ENCODE assay signal across 17 cellular contexts in the genomic region with DNA sequence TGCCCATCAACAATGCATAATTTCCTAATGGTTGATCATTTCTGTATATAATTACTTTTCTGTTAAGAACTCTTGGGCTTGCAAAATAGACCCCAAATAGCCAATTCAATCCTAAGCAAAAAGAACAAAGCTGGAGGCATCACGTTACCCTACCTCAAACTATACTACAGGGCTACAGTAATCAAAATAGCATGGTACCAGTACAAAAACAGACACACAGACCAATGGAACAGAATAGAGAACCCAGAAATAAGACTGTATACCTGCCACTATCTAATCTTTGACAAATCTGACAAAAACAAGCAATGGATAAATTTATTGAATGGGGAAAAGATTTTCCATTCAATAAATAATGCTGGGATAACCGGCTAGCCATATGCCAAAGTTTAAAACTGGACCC.
DNase-seq lines count a peak whose midpoint lies in the region; ATAC-seq and TF ChIP-seq lines count a peak whose summit lies in the region.
"Had no signal": no experiment of that assay in that cellular context is flagged by ENCODE, and none has a peak within 500 bp of the region (broad histone marks: within the 10 kb centered on the region; RNA-seq: fewer than 3 reads in every experiment).

No MANE protein-coding gene starts in this region.

- peaks cover 3% of the 10 kb centered on the region for H3K36me3 Mint-ChIP-seq in effector memory CD8-positive, alpha-beta T cell (ENCODE audit: insufficient read depth)
- H3K36me3 Mint-ChIP-seq in nephron progenitor cell (ENCODE audit: low read depth): peaks cover 46% of the 10 kb centered on the region
- H3K36me3 Mint-ChIP-seq: CD14-positive monocyte, naive B cell had no signal

- TF ChIP-seq POLR2A in transverse colon (IDR thresholded peaks at IDR 0.05): no peak

- TF ChIP-seq CTCF in nephron progenitor cell (IDR thresholded peaks at IDR 0.05): no peak
- no peak for TF ChIP-seq CTCF in transverse colon (IDR thresholded peaks at IDR 0.05)

- no peaks in the 10 kb centered on the region for H3K36me3 ChIP-seq in H7 (replicated peaks; ENCODE audit: control insufficient read depth, insufficient read depth, low read length)
- H3K36me3 ChIP-seq in NT2/D1 (ENCODE audit: insufficient read depth, insufficient read length, low read length): peaks cover 6% of the 10 kb centered on the region
- H3K36me3 ChIP-seq in transverse colon: no peaks in the 10 kb centered on the region
- H3K36me3 ChIP-seq: upper lobe of left lung had no signal

- intact Hi-C loops in transverse colon (cut with DNase I; ENCODE audit: low total_unique reads): no loop called here

- no peaks in the 10 kb centered on the region for H3K4me1 ChIP-seq in NT2/D1 (ENCODE audit: insufficient read depth, insufficient read length)
- no peaks in the 10 kb centered on the region for H3K4me1 ChIP-seq in transverse colon
- H3K4me1 ChIP-seq: upper lobe of left lung had no signal

- 83 to 92% methylated on average over 2 of the region's 2 CpGs for WGBS in transverse colon (ENCODE audit: low coverage in 1 of 2), 2 donors

- in situ Hi-C loops in transverse colon (cut with MboI; ENCODE audit: low pct_ligation_motif_present in 1 of 4, low pct_unique_long_range_greater_than_20kb in 1 of 4, low sequenced_read_pairs in 3 of 4): no loop called here

- no peak overlapping the region for H3K9ac ChIP-seq in NT2/D1 (ENCODE audit: insufficient read length, low read depth)

- H3K27me3 ChIP-seq in H7 (ENCODE audit: control insufficient read depth, insufficient read depth, low read length) (no peaks in the 10 kb centered on the region), NT2/D1 (ENCODE audit: insufficient read depth, insufficient read length) (no peaks in the 10 kb centered on the region), transverse colon (no peaks in the 10 kb centered on the region)
- H3K27me3 ChIP-seq: upper lobe of left lung had no signal

- peak overlapping the region; percentile 63 to 65 for H3K4me3 Mint-ChIP-seq in effector memory CD8-positive, alpha-beta T cell
- peak overlapping the region; percentile 90 for H3K4me3 Mint-ChIP-seq in nephron progenitor cell
- H3K4me3 Mint-ChIP-seq: activated CD8-positive, alpha-beta T cell treated with anti-CD3 and anti-CD28 coated beads for 36 hours had no signal

- no peaks in the 10 kb centered on the region for H3K9me3 Mint-ChIP-seq in effector memory CD8-positive, alpha-beta T cell
- H3K9me3 Mint-ChIP-seq in nephron progenitor cell: peaks cover 36% of the 10 kb centered on the region
- H3K9me3 Mint-ChIP-seq: activated CD8-positive, alpha-beta T cell treated with anti-CD3 and anti-CD28 coated beads for 36 hours had no signal

- no peak for TF ChIP-seq EP300 in transverse colon (IDR thresholded peaks at IDR 0.05; ENCODE audit: low read depth)

- DNase-seq in H7 (no peak), NT2/D1 (ENCODE audit: low read depth, low spot score) (no peak), nephron progenitor cell (no peak), globus pallidus (ENCODE audit: low spot score) (no peak), transverse colon (no peak)
- DNase-seq in effector memory CD8-positive, alpha-beta T cell: no peak
- DNase-seq in effector CD8-positive, alpha-beta T cell (lab: John Stamatoyannopoulos, UW): no peak
- DNase-seq: activated CD8-positive, alpha-beta T cell treated with anti-CD3 and anti-CD28 coated beads for 36 hours; activated naive CD4-positive, alpha-beta T cell treated with anti-CD3 and anti-CD28 coated beads, Interleukin-2, amount 50 U/mL, for 16 hours; hypothalamus; naive B cell; NCI-H748 treated with DMSO at 0.1 percent for 48 hours; stimulated activated CD8-positive, alpha-beta memory T cell treated with anti-CD3 and anti-CD28 coated beads, Interleukin-4, amount 100 ng/mL, for 48 hours had no signal

- H3K27ac Mint-ChIP-seq in effector memory CD8-positive, alpha-beta T cell: no peak overlapping the region
- no peak overlapping the region for H3K27ac Mint-ChIP-seq in nephron progenitor cell
- H3K27ac Mint-ChIP-seq: activated CD8-positive, alpha-beta T cell treated with anti-CD3 and anti-CD28 coated beads for 36 hours; CD14-positive monocyte; naive B cell had no signal

- no peak overlapping the region for H3K27ac ChIP-seq in transverse colon
- H3K27ac ChIP-seq: upper lobe of left lung had no signal

- H3K9me3 ChIP-seq in NT2/D1 (ENCODE audit: insufficient read depth, low read length) (peaks cover 14% of the 10 kb centered on the region), transverse colon (no peaks in the 10 kb centered on the region)
- H3K9me3 ChIP-seq: upper lobe of left lung had no signal

- no peaks in the 10 kb centered on the region for H3K4me1 Mint-ChIP-seq in effector memory CD8-positive, alpha-beta T cell (ENCODE audit: low read depth in 2 of 2)
- H3K4me1 Mint-ChIP-seq in nephron progenitor cell: peaks cover 12% of the 10 kb centered on the region
- H3K4me1 Mint-ChIP-seq: CD14-positive monocyte, naive B cell had no signal

- H3K4me3 ChIP-seq in H7 (ENCODE audit: insufficient read depth, low read depth, low read length): peak overlapping the region; percentile 56; the same call in 1 of the 2 replicates
- H3K4me3 ChIP-seq in NT2/D1 (ENCODE audit: insufficient read length, low read depth): peak overlapping the region; percentile 56
- H3K4me3 ChIP-seq in transverse colon: peak overlapping the region in 1 of 4 donors; percentile 33
- H3K4me3 ChIP-seq: GM12878 had no signal

- H3K27me3 Mint-ChIP-seq in effector memory CD8-positive, alpha-beta T cell: peaks cover 31 to 33% of the 10 kb centered on the region in 2 donors
- H3K27me3 Mint-ChIP-seq in nephron progenitor cell (ENCODE audit: low read depth, poor library complexity): no peaks in the 10 kb centered on the region

- ATAC-seq in effector memory CD8-positive, alpha-beta T cell (replicated peaks): no peak
- ATAC-seq: activated CD8-positive, alpha-beta T cell treated with anti-CD3 and anti-CD28 coated beads for 36 hours; GM12878; Right ventricle myocardium inferior had no signal
